8 cellular contexts compared by ENCODE assay signal in genomic region chr5:180809403-180810209, GRCh38.
DNase-seq lines count a peak whose midpoint lies in the region; ATAC-seq, FAIRE-seq and TF ChIP-seq lines count a peak whose summit lies in the region.

No MANE protein-coding gene starts in this region.

- no peak for TF ChIP-seq CTCF in D721Med (IDR thresholded peaks at IDR 0.05; ENCODE audit: insufficient read depth, missing control alignments)

- H3K9me3 ChIP-seq in NT2/D1 (ENCODE audit: insufficient read depth, low read length) (no peaks in the 10 kb centered on the region), mucosa of rectum (ENCODE audit: control insufficient read depth in 2 of 2, low read length in 2 of 2) (no peaks in the 10 kb centered on the region)

- H3K27ac ChIP-seq in mucosa of rectum (ENCODE audit: low read depth in 2 of 2, low read length in 2 of 2), result peak overlapping the region; percentile 99 to 100

- H3K36me3 ChIP-seq in NT2/D1 (ENCODE audit: insufficient read depth, insufficient read length, low read length) (peaks cover 29% of the 10 kb centered on the region), mucosa of rectum (ENCODE audit: control insufficient read depth in 2 of 2, insufficient read depth in 2 of 2, low read length in 2 of 2) (no peaks in the 10 kb centered on the region)

- DNase-seq in D721Med (ENCODE audit: insufficient read length, low spot score) (peak; percentile 46), HUDEP-2 (lab: John Stamatoyannopoulos, UW; ENCODE audit: unreplicated experiment in 76 of 76) (peak in 74 of 76 experiments; percentile 34 to 92 (median 78)), NT2/D1 (ENCODE audit: low read depth, low spot score) (no peak), activated T-cell treated with anti-CD3 and anti-CD28 coated beads for 24 hours (ENCODE audit: low read depth) (peak; percentile 82), erythroblast (lab: John Stamatoyannopoulos, UW) (peak; percentile 93 to 94)
- peak; percentile 61 to 72 for DNase-seq in stimulated activated CD8-positive, alpha-beta memory T cell treated with anti-CD3 and anti-CD28 coated beads, Interleukin-7, amount 100 ng/mL, for 1 hour (ENCODE audit: low read depth in 2 of 2)

- ATAC-seq in GM21447 (IDR thresholded peaks at IDR 0.05; ENCODE audit: unreplicated experiment), result peak; percentile 52

- H3K4me1 ChIP-seq in NT2/D1 (ENCODE audit: insufficient read depth, insufficient read length) (no peaks in the 10 kb centered on the region), mucosa of rectum (ENCODE audit: control insufficient read depth in 2 of 2, insufficient read depth in 2 of 2, low read length in 2 of 2) (peaks cover 42 to 53% of the 10 kb centered on the region in 2 donors)

- H3K4me3 ChIP-seq in NT2/D1 (ENCODE audit: insufficient read length, low read depth), result peak overlapping the region; percentile 67
- peak overlapping the region; percentile 83 to 96 for H3K4me3 ChIP-seq in mucosa of rectum (ENCODE audit: low read length in 2 of 2)

- no peaks in the 10 kb centered on the region for H3K27me3 ChIP-seq in NT2/D1 (ENCODE audit: insufficient read depth, insufficient read length)
- no peaks in the 10 kb centered on the region for H3K27me3 ChIP-seq in mucosa of rectum (ENCODE audit: control insufficient read depth in 2 of 2, insufficient read depth in 2 of 2, low read length in 2 of 2)

- TF ChIP-seq POLR2A in erythroblast (IDR thresholded peaks at IDR 0.05; ENCODE audit: low read length), result no peak

- no peak for FAIRE-seq in D721Med (lab: Jason Lieb, UNC)

- peak overlapping the region; percentile 92 for H3K9ac ChIP-seq in NT2/D1 (ENCODE audit: insufficient read length, low read depth)
- peak overlapping the region; percentile 64 to 89 for H3K9ac ChIP-seq in mucosa of rectum (ENCODE audit: low read depth in 1 of 2, low read length in 2 of 2)
